In the genomic region with DNA sequence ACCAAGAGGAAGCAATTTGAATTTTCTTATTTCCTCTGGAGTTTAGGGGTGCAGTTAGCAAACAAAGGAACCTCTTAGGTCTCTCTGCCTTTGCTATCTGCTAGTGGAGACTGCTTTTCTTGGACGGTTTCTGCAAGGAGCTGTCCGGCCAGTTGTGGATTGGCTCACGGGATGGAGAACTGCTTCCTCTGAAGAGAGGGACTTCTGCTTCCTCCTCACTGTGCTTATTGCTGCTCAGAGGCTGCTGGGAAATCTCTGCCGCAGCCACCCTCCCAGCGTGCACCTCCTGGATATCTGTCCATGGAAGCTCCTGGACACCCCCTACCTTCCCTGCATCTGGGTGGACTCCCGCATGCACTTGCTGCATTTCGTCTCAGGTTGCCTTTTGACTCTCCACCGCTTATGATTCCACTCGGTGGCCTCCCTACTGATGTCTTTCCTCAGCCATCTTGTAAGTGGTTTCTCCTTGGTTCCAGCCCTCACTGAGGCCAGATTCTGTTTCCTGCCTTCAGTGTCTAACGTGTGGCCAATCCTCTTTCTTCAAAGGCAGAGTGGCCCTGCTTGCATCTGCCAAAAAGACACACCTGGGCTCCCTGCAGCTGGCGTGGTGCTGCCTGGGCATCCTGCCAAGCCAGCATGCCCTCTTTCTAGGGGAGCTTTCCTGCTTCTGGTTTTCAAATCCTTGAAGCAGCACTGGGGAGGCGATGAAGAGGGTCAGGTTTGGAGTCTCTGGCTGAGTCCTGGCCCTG, we compare ENCODE assay signal across 8 cellular contexts.
DNase-seq lines count a peak whose midpoint lies in the region; ATAC-seq and TF ChIP-seq lines count a peak whose summit lies in the region.

No MANE protein-coding gene starts in this region.

- no peak overlapping the region for H2BK12ac ChIP-seq in mesenchymal stem cell (ENCODE audit: low read length in 2 of 2)

- no peak overlapping the region for H4K91ac ChIP-seq in mesenchymal stem cell (ENCODE audit: low read length)

- peak overlapping the region in 1 of 2 experiments; percentile 12 for H3K18ac ChIP-seq in mesenchymal stem cell (ENCODE audit: low read depth in 1 of 2, low read length in 2 of 2)

- no peak overlapping the region for H3K4me3 ChIP-seq in osteoblast (ENCODE audit: insufficient read depth, low read length)
- H3K4me3 ChIP-seq in mesenchymal stem cell (ENCODE audit: insufficient read depth in 1 of 2, low read depth in 1 of 2, low read length in 2 of 2), result no peak overlapping the region

- no peak overlapping the region for H2BK15ac ChIP-seq in mesenchymal stem cell (ENCODE audit: low read depth, poor library complexity, severe bottlenecking)

- ATAC-seq in sciatic nerve, result peak; percentile 78

- no peak overlapping the region for H3K4ac ChIP-seq in mesenchymal stem cell (ENCODE audit: low read depth in 1 of 2, low read length in 2 of 2)

- H2BK120ac ChIP-seq in mesenchymal stem cell (ENCODE audit: low read depth, low read length), result no peak overlapping the region

- no peak overlapping the region for H2AK5ac ChIP-seq in mesenchymal stem cell (ENCODE audit: low read length, severe bottlenecking)

- H3K27ac ChIP-seq in osteoblast (ENCODE audit: low read depth, low read length), result no peak overlapping the region
- H3K27ac ChIP-seq in mesenchymal stem cell (ENCODE audit: low read length, poor library complexity, severe bottlenecking), result no peak overlapping the region

- peaks cover 5% of the 10 kb centered on the region for H3K79me2 ChIP-seq in osteoblast (ENCODE audit: insufficient read depth, low read length)

- H3K9me3 ChIP-seq in osteoblast (ENCODE audit: low read depth, low read length) (no peaks in the 10 kb centered on the region), mesenchymal stem cell (ENCODE audit: control insufficient read depth, low read length) (peaks cover 8% of the 10 kb centered on the region)

- H3K14ac ChIP-seq in mesenchymal stem cell (ENCODE audit: low read length in 2 of 2), result no peak overlapping the region

- no peak overlapping the region for H3K4me2 ChIP-seq in osteoblast (ENCODE audit: insufficient read depth, low read length)
- no peak overlapping the region for H3K4me2 ChIP-seq in mesenchymal stem cell (ENCODE audit: low read length, poor library complexity, severe bottlenecking)

- H3K9ac ChIP-seq in mesenchymal stem cell (ENCODE audit: low read length), result no peak overlapping the region

- H3K4me1 Mint-ChIP-seq in activated T-helper 2 cell treated with anti-CD3 and anti-CD28 coated beads, Interferon-gamma antibody, Interleukin-2, Interleukin-4, amounts not matched to agents 10 μg/mL and 5 μg/mL and 100 μg/mL, durations not matched to agents 14 hours and 24 hours and 36 hours (ENCODE audit: low read depth), result peaks cover 36% of the 10 kb centered on the region

- H2BK5ac ChIP-seq in mesenchymal stem cell (ENCODE audit: low read depth, low read length, poor library complexity, severe bottlenecking), result no peak overlapping the region

- H3K27me3 Mint-ChIP-seq in activated T-helper 2 cell treated with anti-CD3 and anti-CD28 coated beads, Interferon-gamma antibody, Interleukin-2, Interleukin-4, amounts not matched to agents 10 μg/mL and 5 μg/mL and 100 μg/mL, durations not matched to agents 14 hours and 24 hours and 36 hours (ENCODE audit: low read depth), result no peaks in the 10 kb centered on the region

- no peak overlapping the region for H3K4me3 Mint-ChIP-seq in activated T-helper 2 cell treated with anti-CD3 and anti-CD28 coated beads, Interferon-gamma antibody, Interleukin-2, Interleukin-4, amounts not matched to agents 10 μg/mL and 5 μg/mL and 100 μg/mL, durations not matched to agents 14 hours and 24 hours and 36 hours (ENCODE audit: low read depth)

- no peaks in the 10 kb centered on the region for H3K79me1 ChIP-seq in mesenchymal stem cell (replicated peaks; ENCODE audit: low read length, poor library complexity, severe bottlenecking)

- no peaks in the 10 kb centered on the region for H3K4me1 ChIP-seq in osteoblast (ENCODE audit: insufficient read depth, low read length)
- peaks cover 3% of the 10 kb centered on the region for H3K4me1 ChIP-seq in mesenchymal stem cell (ENCODE audit: control insufficient read depth, insufficient read depth, low read depth, low read length)

- no peaks in the 10 kb centered on the region for H3K27me3 ChIP-seq in osteoblast (ENCODE audit: insufficient read depth, low read length)
- H3K27me3 ChIP-seq in mesenchymal stem cell (ENCODE audit: control insufficient read depth in 1 of 2, insufficient read depth in 1 of 2, low read length in 2 of 2), result peaks cover 0 to 11% of the 10 kb centered on the region in 2 experiments

- intact Hi-C loops in activated T-helper 2 cell treated with anti-CD3 and anti-CD28 coated beads, Interferon-gamma antibody, Interleukin-2, Interleukin-4, amounts not matched to agents 10 μg/mL and 5 μg/mL and 100 μg/mL, durations not matched to agents 14 hours and 24 hours and 36 hours (cut with micrococcal nuclease), result no loop called here
- intact Hi-C loops in sciatic nerve (cut with DNase I), result no loop called here

- peaks cover 15% of the 10 kb centered on the region for H3K9me3 Mint-ChIP-seq in activated T-helper 2 cell treated with anti-CD3 and anti-CD28 coated beads, Interferon-gamma antibody, Interleukin-2, Interleukin-4, amounts not matched to agents 10 μg/mL and 5 μg/mL and 100 μg/mL, durations not matched to agents 14 hours and 24 hours and 36 hours

- H3K27ac Mint-ChIP-seq in activated T-helper 2 cell treated with anti-CD3 and anti-CD28 coated beads, Interferon-gamma antibody, Interleukin-2, Interleukin-4, amounts not matched to agents 10 μg/mL and 5 μg/mL and 100 μg/mL, durations not matched to agents 14 hours and 24 hours and 36 hours, result peak overlapping the region; percentile 40

- peaks cover 10% of the 10 kb centered on the region for H4K20me1 ChIP-seq in osteoblast (ENCODE audit: insufficient read depth, low read length)

- TF ChIP-seq CTCF in osteoblast (IDR thresholded peaks at IDR 0.05; ENCODE audit: extremely low read depth, low read depth, low read length), result no peak

- H2AFZ ChIP-seq in osteoblast (ENCODE audit: low read length), result no peak overlapping the region
- no peak overlapping the region for H2AFZ ChIP-seq in mesenchymal stem cell (ENCODE audit: low read depth, low read length)

- H3K36me3 ChIP-seq in osteoblast (ENCODE audit: insufficient read depth, low read length) (no peaks in the 10 kb centered on the region), mesenchymal stem cell (ENCODE audit: control insufficient read depth in 1 of 2, insufficient read depth in 2 of 2, low read depth in 1 of 2, low read length in 2 of 2) (no peaks in the 10 kb centered on the region)

- H3K23ac ChIP-seq in mesenchymal stem cell (ENCODE audit: low read length in 2 of 2), result no peak overlapping the region

- no peak overlapping the region for H4K8ac ChIP-seq in mesenchymal stem cell (ENCODE audit: low read length)

- WGBS in mesenchymal stem cell, result 92% methylated on average over 12 of the region's 12 CpGs

- DNase-seq in NOMO-1 treated with DMSO at 0.1 percent for 48 hours (lab: John Stamatoyannopoulos, UW; ENCODE audit: unreplicated experiment) (peak; percentile 10), NOMO-1 treated with dmso at 0.1 percent for 144 hours (lab: John Stamatoyannopoulos, UW; ENCODE audit: unreplicated experiment) (no peak), NCI-H1105 (lab: John Stamatoyannopoulos, UW) (peak; percentile 94), sciatic nerve (ENCODE audit: low spot score) (no peak), osteoblast (ENCODE audit: insufficient read length, low spot score, missing footprints) (no peak), 8988T (no peak), mesenchymal stem cell (no peak)
- no peak for DNase-seq in activated T-helper 2 cell treated with anti-CD3 and anti-CD28 coated beads, Interferon-gamma antibody, Interleukin-2, Interleukin-4, amounts not matched to agents 10 μg/mL and 5 μg/mL and 100 μg/mL, durations not matched to agents 14 hours and 24 hours and 36 hours (ENCODE audit: low spot score)

- peaks cover 61% of the 10 kb centered on the region for H3K36me3 Mint-ChIP-seq in activated T-helper 2 cell treated with anti-CD3 and anti-CD28 coated beads, Interferon-gamma antibody, Interleukin-2, Interleukin-4, amounts not matched to agents 10 μg/mL and 5 μg/mL and 100 μg/mL, durations not matched to agents 14 hours and 24 hours and 36 hours (ENCODE audit: low read depth)

Comparison
In these comparisons a context has a peak if more than half of its experiments do, and no peak if none do; other contexts are left out.
1. DNase-seq: peak in NOMO-1 treated with DMSO at 0.1 percent for 48 hours (single experiment) and NCI-H1105 (single experiment); none in NOMO-1 treated with dmso at 0.1 percent for 144 hours (single experiment), activated T-helper 2 cell treated with anti-CD3 and anti-CD28 coated beads, Interferon-gamma antibody, Interleukin-2, Interleukin-4, amounts not matched to agents 10 μg/mL and 5 μg/mL and 100 μg/mL, durations not matched to agents 14 hours and 24 hours and 36 hours (single experiment), sciatic nerve (single experiment), osteoblast (single experiment), 8988T (single experiment) and mesenchymal stem cell (single experiment).